In genomic region chr2:227772197-227772661, GRCh38 we compare ENCODE assay signal across 1 cellular context.
A peak's percentile ranks its signal among the peaks of the same experiment; 100 is the strongest.
TF ChIP-seq lines count a peak whose summit lies in the region.

No MANE protein-coding gene starts in this region.

TF ChIP-seq in H1, 55 proteins besides CTCF, POLR2A, EP300 and RAD21:
- no peak for TF ChIP-seq ATF3 (IDR thresholded peaks at IDR 0.05; ENCODE audit: insufficient read depth, low read depth, low read length)
- no peak for TF ChIP-seq CHD7 (IDR thresholded peaks at IDR 0.05; ENCODE audit: insufficient replicate concordance, low read length)
- no peak for TF ChIP-seq KDM4A (IDR thresholded peaks at IDR 0.05; ENCODE audit: low read depth, low read length, severe bottlenecking)
- no peak for TF ChIP-seq MAX (IDR thresholded peaks at IDR 0.05)
- peak; percentile 58; the same call in 1 of the 2 replicates for TF ChIP-seq TBP (IDR thresholded peaks at IDR 0.05; ENCODE audit: low read depth, low read length)
